Comparison of ENCODE assay signal across 1 cellular context in the genomic region with DNA sequence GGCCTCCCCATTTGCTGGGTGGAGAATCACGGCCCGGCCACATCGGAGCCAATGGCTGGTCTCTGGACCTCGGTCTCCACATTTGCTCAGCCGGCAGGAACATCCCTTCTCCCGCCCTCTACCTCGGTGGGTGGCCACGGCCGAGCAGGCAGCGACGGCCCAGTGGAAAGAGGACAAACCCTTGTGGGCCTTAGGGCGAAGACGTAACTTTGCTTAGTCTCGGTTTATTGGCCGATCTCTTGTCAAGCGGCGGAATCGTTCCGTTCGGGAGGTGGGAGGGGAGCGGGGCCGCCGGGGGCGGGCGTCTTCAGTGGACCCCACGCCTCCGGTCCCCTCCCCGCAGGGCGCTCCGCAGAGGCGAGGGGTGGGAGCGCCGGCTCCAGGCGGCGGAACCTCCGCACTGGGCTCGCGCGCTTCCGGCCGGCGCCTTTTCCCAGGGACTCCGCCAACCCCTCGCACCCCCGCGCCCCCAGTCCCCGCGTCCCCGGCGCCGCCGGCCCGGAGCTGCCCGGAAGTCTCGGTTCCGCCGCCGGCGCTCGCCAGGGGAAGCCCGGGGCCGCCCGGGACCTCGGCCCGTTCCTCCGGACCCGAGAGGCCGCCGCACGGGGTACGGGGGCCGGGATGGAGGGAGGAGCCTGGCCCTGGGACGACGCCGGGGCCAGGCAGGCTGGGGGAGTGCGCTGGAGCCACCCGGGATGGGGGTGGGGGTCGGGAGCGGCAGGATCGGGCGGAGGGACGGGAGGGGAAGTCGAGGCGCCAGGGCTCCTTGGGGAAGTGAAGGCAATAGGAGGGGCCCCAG.
TF ChIP-seq lines count a peak whose summit lies in the region.

TSS of gene ZNF580 (plus strand) at position 426 of the 799 bp plus-strand sequence. CDS start 1,507 bp downstream, outside the sequence.

TF ChIP-seq in K562, 482 proteins besides CTCF, POLR2A, EP300 and RAD21 (continued from another document and continues in another):
- TF ChIP-seq ZNF780A (CRISPR knock-in tag; IDR thresholded peaks at IDR 0.05) = 0 out of 2 replicates have a peak, but pooled peaks have one; percentile 30
- no peak for TF ChIP-seq BRCA1 (IDR thresholded peaks at IDR 0.05)
- 0 out of 2 replicates have a peak, but pooled peaks have one; percentile 2 for TF ChIP-seq BRCA1 (CRISPR knock-in tag; IDR thresholded peaks at IDR 0.05)
- 0 out of 2 replicates have a peak, but pooled peaks have one; percentile 59 for TF ChIP-seq ILF3 (IDR thresholded peaks at IDR 0.05; ENCODE audit: borderline replicate concordance)
- TF ChIP-seq POLR2AphosphoS5 (IDR thresholded peaks at IDR 0.05; ENCODE audit: control insufficient read depth, insufficient read depth, low read depth, low read length) = 0 out of 2 replicates have a peak, but pooled peaks have one; percentile 37
- peak; percentile 62; the same call in 1 of the 2 replicates for TF ChIP-seq ZFX (CRISPR knock-in tag; IDR thresholded peaks at IDR 0.05)
- TF ChIP-seq CEBPG (CRISPR knock-in tag; IDR thresholded peaks at IDR 0.05) = no peak
- no peak for TF ChIP-seq CEBPG (tag; conservative IDR thresholded peaks at IDR 0.05 in 1 of 2, IDR thresholded peaks at IDR 0.05 in 1 of 2)
- TF ChIP-seq, protein P1, sequence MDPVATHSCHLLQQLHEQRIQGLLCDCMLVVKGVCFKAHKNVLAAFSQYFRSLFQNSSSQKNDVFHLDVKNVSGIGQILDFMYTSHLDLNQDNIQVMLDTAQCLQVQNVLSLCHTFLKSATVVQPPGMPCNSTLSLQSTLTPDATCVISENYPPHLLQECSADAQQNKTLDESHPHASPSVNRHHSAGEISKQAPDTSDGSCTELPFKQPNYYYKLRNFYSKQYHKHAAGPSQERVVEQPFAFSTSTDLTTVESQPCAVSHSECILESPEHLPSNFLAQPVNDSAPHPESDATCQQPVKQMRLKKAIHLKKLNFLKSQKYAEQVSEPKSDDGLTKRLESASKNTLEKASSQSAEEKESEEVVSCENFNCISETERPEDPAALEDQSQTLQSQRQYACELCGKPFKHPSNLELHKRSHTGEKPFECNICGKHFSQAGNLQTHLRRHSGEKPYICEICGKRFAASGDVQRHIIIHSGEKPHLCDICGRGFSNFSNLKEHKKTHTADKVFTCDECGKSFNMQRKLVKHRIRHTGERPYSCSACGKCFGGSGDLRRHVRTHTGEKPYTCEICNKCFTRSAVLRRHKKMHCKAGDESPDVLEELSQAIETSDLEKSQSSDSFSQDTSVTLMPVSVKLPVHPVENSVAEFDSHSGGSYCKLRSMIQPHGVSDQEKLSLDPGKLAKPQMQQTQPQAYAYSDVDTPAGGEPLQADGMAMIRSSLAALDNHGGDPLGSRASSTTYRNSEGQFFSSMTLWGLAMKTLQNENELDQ (CRISPR knock-in tag; IDR thresholded peaks at IDR 0.05; ENCODE audit: borderline replicate concordance) = no peak
- 0 out of 2 replicates have a peak, but pooled peaks have one; percentile 61 for TF ChIP-seq SAFB (IDR thresholded peaks at IDR 0.05; ENCODE audit: borderline replicate concordance, low read depth, low read length)
- peak; percentile 91 for TF ChIP-seq GABPA (tag; conservative IDR thresholded peaks at IDR 0.05; ENCODE audit: low read depth)
- TF ChIP-seq TAF1 (IDR thresholded peaks at IDR 0.05; ENCODE audit: control insufficient read depth, extremely low read depth, insufficient read depth, low read length, severe bottlenecking) = peak; percentile 41
- TF ChIP-seq CEBPB (tag; IDR thresholded peaks at IDR 0.05) = no peak
- peak; percentile 52; the same call in 1 of the 2 replicates for TF ChIP-seq GTF2E2 (tag; IDR thresholded peaks at IDR 0.05)
- TF ChIP-seq ZBED1 (IDR thresholded peaks at IDR 0.05) = 0 out of 2 replicates have a peak, but pooled peaks have one; percentile 48
- TF ChIP-seq YY1 (IDR thresholded peaks at IDR 0.05; ENCODE audit: borderline replicate concordance in 1 of 3, control insufficient read depth in 1 of 3, extremely low read depth in 1 of 3, insufficient read depth in 3 of 3, insufficient read length in 1 of 3, insufficient replicate concordance in 2 of 3, low read depth in 1 of 3, low read length in 2 of 3) = peak in 1 of 3 experiments; percentile 64
- peak; percentile 63 for TF ChIP-seq ELF1 (tag; IDR thresholded peaks at IDR 0.05)
- no peak for TF ChIP-seq ZNF41 (CRISPR knock-in tag; conservative IDR thresholded peaks at IDR 0.05)
- peak; percentile 23 for TF ChIP-seq HNRNPK (IDR thresholded peaks at IDR 0.05; ENCODE audit: low read depth, low read length, poor library complexity, severe bottlenecking)
- TF ChIP-seq TFAM (CRISPR knock-in tag; conservative IDR thresholded peaks at IDR 0.05) = no peak
- 0 out of 2 replicates have a peak, but pooled peaks have one; percentile 58 for TF ChIP-seq RB1 (IDR thresholded peaks at IDR 0.05; ENCODE audit: low read depth)
- TF ChIP-seq RBFOX2 (IDR thresholded peaks at IDR 0.05; ENCODE audit: low read depth, low read length) = peak; percentile 73
- 0 out of 2 replicates have a peak, but pooled peaks have one; percentile 23 for TF ChIP-seq ZNF436 (CRISPR knock-in tag; IDR thresholded peaks at IDR 0.05)
- 0 out of 2 replicates have a peak, but pooled peaks have one; percentile 17 for TF ChIP-seq SP1 (CRISPR knock-in tag; IDR thresholded peaks at IDR 0.05)
- TF ChIP-seq, protein P2, sequence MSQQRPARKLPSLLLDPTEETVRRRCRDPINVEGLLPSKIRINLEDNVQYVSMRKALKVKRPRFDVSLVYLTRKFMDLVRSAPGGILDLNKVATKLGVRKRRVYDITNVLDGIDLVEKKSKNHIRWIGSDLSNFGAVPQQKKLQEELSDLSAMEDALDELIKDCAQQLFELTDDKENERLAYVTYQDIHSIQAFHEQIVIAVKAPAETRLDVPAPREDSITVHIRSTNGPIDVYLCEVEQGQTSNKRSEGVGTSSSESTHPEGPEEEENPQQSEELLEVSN (IDR thresholded peaks at IDR 0.05; ENCODE audit: borderline replicate concordance in 1 of 2, extremely low read depth in 1 of 2, insufficient read depth in 1 of 2, insufficient read length in 1 of 2, low read depth in 1 of 2, low read length in 1 of 2, poor library complexity in 1 of 2, severe bottlenecking in 1 of 2) = peak in 1 of 2 experiments; percentile 87
- TF ChIP-seq FOXA3 (CRISPR knock-in tag; conservative IDR thresholded peaks at IDR 0.05 in 1 of 2, IDR thresholded peaks at IDR 0.05 in 1 of 2) = no peak
- 0 out of 2 replicates have a peak, but pooled peaks have one; percentile 20 for TF ChIP-seq PML (IDR thresholded peaks at IDR 0.05; ENCODE audit: low read length)
- TF ChIP-seq GATAD2B (IDR thresholded peaks at IDR 0.05; ENCODE audit: borderline replicate concordance) = peak; percentile 44; the same call in 1 of the 2 replicates
- TF ChIP-seq NCOA1 (IDR thresholded peaks at IDR 0.05; ENCODE audit: low read depth) = peak; percentile 65; the same call in 1 of the 2 replicates
- TF ChIP-seq ZBTB1 (CRISPR knock-in tag; IDR thresholded peaks at IDR 0.05; ENCODE audit: borderline replicate concordance, low read depth) = 0 out of 2 replicates have a peak, but pooled peaks have one; percentile 0
- no peak for TF ChIP-seq SRSF1 (IDR thresholded peaks at IDR 0.05; ENCODE audit: low read depth, low read length)
- TF ChIP-seq ZBTB8A (IDR thresholded peaks at IDR 0.05; ENCODE audit: partially characterized antibody) = no peak
- peak; percentile 59 for TF ChIP-seq SIN3B (IDR thresholded peaks at IDR 0.05; ENCODE audit: low read depth)
- TF ChIP-seq CXXC5 (CRISPR knock-in tag; IDR thresholded peaks at IDR 0.05) = peak; percentile 40
- peak; percentile 9; the same call in 1 of the 2 replicates for TF ChIP-seq TFAP4 (CRISPR knock-in tag; IDR thresholded peaks at IDR 0.05; ENCODE audit: borderline replicate concordance)
- TF ChIP-seq HDAC2 (IDR thresholded peaks at IDR 0.05) = no peak
- peak in 1 of 2 experiments; percentile 73; a peak in 1 of 4 replicates for TF ChIP-seq SIN3A (IDR thresholded peaks at IDR 0.05; ENCODE audit: borderline replicate concordance in 2 of 2, control insufficient read depth in 1 of 2, low read depth in 2 of 2, low read length in 2 of 2)
- TF ChIP-seq MYC (IDR thresholded peaks at IDR 0.05; ENCODE audit: low read depth, low read length) = peak; percentile 39; the same call in 1 of the 2 replicates
- no peak for TF ChIP-seq MYC (CRISPR knock-in tag; IDR thresholded peaks at IDR 0.05; ENCODE audit: borderline replicate concordance, low read depth)
- TF ChIP-seq GATAD2A (IDR thresholded peaks at IDR 0.05) = 0 out of 2 replicates have a peak, but pooled peaks have one; percentile 31
- 0 out of 2 replicates have a peak, but pooled peaks have one; percentile 7 for TF ChIP-seq ETV5 (CRISPR knock-in tag; IDR thresholded peaks at IDR 0.05; ENCODE audit: low read depth)
- no peak for TF ChIP-seq GTF2A2 (tag; IDR thresholded peaks at IDR 0.05)
- TF ChIP-seq POLR2AphosphoS2 (IDR thresholded peaks at IDR 0.05; ENCODE audit: low read length) = 0 out of 2 replicates have a peak, but pooled peaks have one; percentile 11
- peak; percentile 55; the same call in 1 of the 2 replicates for TF ChIP-seq PHF8 (IDR thresholded peaks at IDR 0.05; ENCODE audit: borderline replicate concordance, low read length)
- TF ChIP-seq GABPB1 (CRISPR knock-in tag; IDR thresholded peaks at IDR 0.05) = peak; percentile 82; the same call in 1 of the 2 replicates
- TF ChIP-seq TBP (optimal IDR thresholded peaks at IDR 0.05; ENCODE audit: low read depth, low read length) = peak; percentile 62
- peak; percentile 56 to 62 for TF ChIP-seq MAZ (CRISPR knock-in tag; conservative IDR thresholded peaks at IDR 0.05 in 1 of 2, IDR thresholded peaks at IDR 0.05 in 1 of 2)
- TF ChIP-seq U2AF1 (optimal IDR thresholded peaks at IDR 0.05; ENCODE audit: low read depth, low read length) = no peak
- TF ChIP-seq, protein P3, sequence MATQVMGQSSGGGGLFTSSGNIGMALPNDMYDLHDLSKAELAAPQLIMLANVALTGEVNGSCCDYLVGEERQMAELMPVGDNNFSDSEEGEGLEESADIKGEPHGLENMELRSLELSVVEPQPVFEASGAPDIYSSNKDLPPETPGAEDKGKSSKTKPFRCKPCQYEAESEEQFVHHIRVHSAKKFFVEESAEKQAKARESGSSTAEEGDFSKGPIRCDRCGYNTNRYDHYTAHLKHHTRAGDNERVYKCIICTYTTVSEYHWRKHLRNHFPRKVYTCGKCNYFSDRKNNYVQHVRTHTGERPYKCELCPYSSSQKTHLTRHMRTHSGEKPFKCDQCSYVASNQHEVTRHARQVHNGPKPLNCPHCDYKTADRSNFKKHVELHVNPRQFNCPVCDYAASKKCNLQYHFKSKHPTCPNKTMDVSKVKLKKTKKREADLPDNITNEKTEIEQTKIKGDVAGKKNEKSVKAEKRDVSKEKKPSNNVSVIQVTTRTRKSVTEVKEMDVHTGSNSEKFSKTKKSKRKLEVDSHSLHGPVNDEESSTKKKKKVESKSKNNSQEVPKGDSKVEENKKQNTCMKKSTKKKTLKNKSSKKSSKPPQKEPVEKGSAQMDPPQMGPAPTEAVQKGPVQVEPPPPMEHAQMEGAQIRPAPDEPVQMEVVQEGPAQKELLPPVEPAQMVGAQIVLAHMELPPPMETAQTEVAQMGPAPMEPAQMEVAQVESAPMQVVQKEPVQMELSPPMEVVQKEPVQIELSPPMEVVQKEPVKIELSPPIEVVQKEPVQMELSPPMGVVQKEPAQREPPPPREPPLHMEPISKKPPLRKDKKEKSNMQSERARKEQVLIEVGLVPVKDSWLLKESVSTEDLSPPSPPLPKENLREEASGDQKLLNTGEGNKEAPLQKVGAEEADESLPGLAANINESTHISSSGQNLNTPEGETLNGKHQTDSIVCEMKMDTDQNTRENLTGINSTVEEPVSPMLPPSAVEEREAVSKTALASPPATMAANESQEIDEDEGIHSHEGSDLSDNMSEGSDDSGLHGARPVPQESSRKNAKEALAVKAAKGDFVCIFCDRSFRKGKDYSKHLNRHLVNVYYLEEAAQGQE (CRISPR knock-in tag; IDR thresholded peaks at IDR 0.05; ENCODE audit: low read depth) = 0 out of 2 replicates have a peak, but pooled peaks have one; percentile 16
- TF ChIP-seq, protein P4, sequence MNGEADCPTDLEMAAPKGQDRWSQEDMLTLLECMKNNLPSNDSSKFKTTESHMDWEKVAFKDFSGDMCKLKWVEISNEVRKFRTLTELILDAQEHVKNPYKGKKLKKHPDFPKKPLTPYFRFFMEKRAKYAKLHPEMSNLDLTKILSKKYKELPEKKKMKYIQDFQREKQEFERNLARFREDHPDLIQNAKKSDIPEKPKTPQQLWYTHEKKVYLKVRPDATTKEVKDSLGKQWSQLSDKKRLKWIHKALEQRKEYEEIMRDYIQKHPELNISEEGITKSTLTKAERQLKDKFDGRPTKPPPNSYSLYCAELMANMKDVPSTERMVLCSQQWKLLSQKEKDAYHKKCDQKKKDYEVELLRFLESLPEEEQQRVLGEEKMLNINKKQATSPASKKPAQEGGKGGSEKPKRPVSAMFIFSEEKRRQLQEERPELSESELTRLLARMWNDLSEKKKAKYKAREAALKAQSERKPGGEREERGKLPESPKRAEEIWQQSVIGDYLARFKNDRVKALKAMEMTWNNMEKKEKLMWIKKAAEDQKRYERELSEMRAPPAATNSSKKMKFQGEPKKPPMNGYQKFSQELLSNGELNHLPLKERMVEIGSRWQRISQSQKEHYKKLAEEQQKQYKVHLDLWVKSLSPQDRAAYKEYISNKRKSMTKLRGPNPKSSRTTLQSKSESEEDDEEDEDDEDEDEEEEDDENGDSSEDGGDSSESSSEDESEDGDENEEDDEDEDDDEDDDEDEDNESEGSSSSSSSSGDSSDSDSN (IDR thresholded peaks at IDR 0.05; ENCODE audit: borderline replicate concordance in 1 of 2, low read depth in 2 of 2, low read length in 2 of 2) = peak; percentile 62 to 70; a peak in 3 of 4 replicates
- TF ChIP-seq NEUROD1 (IDR thresholded peaks at IDR 0.05; ENCODE audit: borderline replicate concordance, low read depth, low read length, partially characterized antibody) = peak; percentile 45
- TF ChIP-seq ZBTB7A (IDR thresholded peaks at IDR 0.05; ENCODE audit: borderline replicate concordance, control insufficient read depth, low read depth, low read length) = peak; percentile 93
- no peak for TF ChIP-seq HDAC3 (IDR thresholded peaks at IDR 0.05; ENCODE audit: borderline replicate concordance, partially characterized antibody)
- TF ChIP-seq SUPT5H (IDR thresholded peaks at IDR 0.05) = peak; percentile 23; the same call in 1 of the 2 replicates
- no peak; the same call in 1 of the 2 replicates for TF ChIP-seq SMAD4 (CRISPR knock-in tag; conservative IDR thresholded peaks at IDR 0.05)
- TF ChIP-seq CCNT2 (IDR thresholded peaks at IDR 0.05; ENCODE audit: borderline replicate concordance, extremely low read depth, insufficient read length, low read depth, low read length) = peak; percentile 53
- TF ChIP-seq TRIM24 (IDR thresholded peaks at IDR 0.05) = peak in 1 of 2 experiments; percentile 63; a peak in 1 of 4 replicates
- 0 out of 2 replicates have a peak, but pooled peaks have one; percentile 36 for TF ChIP-seq FOXJ2 (tag; IDR thresholded peaks at IDR 0.05)
